Comparison of ENCODE assay signal across 19 cellular contexts in genomic region chr10:12187321-12187905, GRCh38. TPM values are rescaled to one million over a fixed set of nuclear protein-coding genes. Genes with fewer than 3 reads are reported as not detected.
DNase-seq lines count a peak whose midpoint lies in the region; ATAC-seq and FAIRE-seq lines count a peak whose summit lies in the region.
"Had no signal": no experiment of that assay in that cellular context is flagged by ENCODE, and none has a peak within 500 bp of the region (broad histone marks: within the 10 kb centered on the region; RNA-seq: fewer than 3 reads in every experiment).

No MANE protein-coding gene starts in this region.

- peaks cover 51% of the 10 kb centered on the region for H3K4me1 Mint-ChIP-seq in activated T-cell treated with anti-CD3 and anti-CD28 coated beads, Interleukin-2, amount 50 U/mL, for 24 hours (ENCODE audit: low read depth)
- H3K4me1 Mint-ChIP-seq in T-helper 17 cell, result peaks cover 32% of the 10 kb centered on the region
- H3K4me1 Mint-ChIP-seq in activated naive CD8-positive, alpha-beta T cell treated with anti-CD3 and anti-CD28 coated beads, Interleukin-2, amount 10 ng/mL, durations not matched to agents 7 days and 5 days, result peaks cover 28% of the 10 kb centered on the region
- peaks cover 8% of the 10 kb centered on the region for H3K4me1 Mint-ChIP-seq in memory B cell

- no peak for ATAC-seq in T-helper 17 cell
- no peak for ATAC-seq in activated naive CD8-positive, alpha-beta T cell treated with anti-CD3 and anti-CD28 coated beads, Interleukin-2, amount 10 ng/mL, durations not matched to agents 7 days and 5 days (ENCODE audit: low read depth)
- ATAC-seq in memory B cell (ENCODE audit: low read depth), result no peak
- no peak for ATAC-seq in HG02938 (IDR thresholded peaks at IDR 0.05; ENCODE audit: unreplicated experiment)
- ATAC-seq: GM23338 had no signal

- peak overlapping the region; percentile 89 for H3K27ac Mint-ChIP-seq in activated T-cell treated with anti-CD3 and anti-CD28 coated beads, Interleukin-2, amount 50 U/mL, for 24 hours
- H3K27ac Mint-ChIP-seq in T-helper 17 cell (peak overlapping the region; percentile 83), memory B cell (peak overlapping the region; percentile 56)
- peak overlapping the region; percentile 60 for H3K27ac Mint-ChIP-seq in activated naive CD8-positive, alpha-beta T cell treated with anti-CD3 and anti-CD28 coated beads, Interleukin-2, amount 10 ng/mL, durations not matched to agents 7 days and 5 days
- H3K27ac Mint-ChIP-seq: CD4-positive, alpha-beta T cell had no signal

- H3K36me3 Mint-ChIP-seq in activated T-cell treated with anti-CD3 and anti-CD28 coated beads, Interleukin-2, amount 50 U/mL, for 24 hours (ENCODE audit: low read depth), result peaks cover 85% of the 10 kb centered on the region
- H3K36me3 Mint-ChIP-seq in T-helper 17 cell (ENCODE audit: low read depth) (peaks cover 12% of the 10 kb centered on the region), memory B cell (peaks cover 21% of the 10 kb centered on the region)
- peaks cover 25% of the 10 kb centered on the region for H3K36me3 Mint-ChIP-seq in activated naive CD8-positive, alpha-beta T cell treated with anti-CD3 and anti-CD28 coated beads, Interleukin-2, amount 10 ng/mL, durations not matched to agents 7 days and 5 days

- no peaks in the 10 kb centered on the region for H3K9me3 ChIP-seq in T-helper 17 cell (ENCODE audit: control insufficient read depth, low read length, poor library complexity, severe bottlenecking)
- H3K9me3 ChIP-seq: Peyer's patch had no signal

- H3K27me3 Mint-ChIP-seq in activated T-cell treated with anti-CD3 and anti-CD28 coated beads, Interleukin-2, amount 50 U/mL, for 24 hours, result no peaks in the 10 kb centered on the region
- no peaks in the 10 kb centered on the region for H3K27me3 Mint-ChIP-seq in T-helper 17 cell
- H3K27me3 Mint-ChIP-seq in activated naive CD8-positive, alpha-beta T cell treated with anti-CD3 and anti-CD28 coated beads, Interleukin-2, amount 10 ng/mL, durations not matched to agents 7 days and 5 days, result no peaks in the 10 kb centered on the region
- no peaks in the 10 kb centered on the region for H3K27me3 Mint-ChIP-seq in memory B cell
- H3K27me3 Mint-ChIP-seq: CD4-positive, alpha-beta T cell had no signal

- no peak overlapping the region for H3K4me3 Mint-ChIP-seq in activated T-cell treated with anti-CD3 and anti-CD28 coated beads, Interleukin-2, amount 50 U/mL, for 24 hours
- H3K4me3 Mint-ChIP-seq in T-helper 17 cell (no peak overlapping the region), memory B cell (no peak overlapping the region)
- no peak overlapping the region for H3K4me3 Mint-ChIP-seq in activated naive CD8-positive, alpha-beta T cell treated with anti-CD3 and anti-CD28 coated beads, Interleukin-2, amount 10 ng/mL, durations not matched to agents 7 days and 5 days
- H3K4me3 Mint-ChIP-seq: CD4-positive, alpha-beta T cell; GM23338 had no signal

- no peak for DNase-seq in activated T-cell treated with anti-CD3 and anti-CD28 coated beads, Interleukin-2, amount 50 U/mL, for 24 hours
- DNase-seq in activated T-cell treated with anti-CD3 and anti-CD28 coated beads for 4 hours (no peak), T-helper 17 cell (no peak), memory B cell (ENCODE audit: low spot score in 2 of 2) (no peak), RCC 7860 (ENCODE audit: low spot score) (no peak), KG1 (lab: John Stamatoyannopoulos, UW) (no peak)
- no peak for DNase-seq in activated naive CD8-positive, alpha-beta T cell treated with anti-CD3 and anti-CD28 coated beads, Interleukin-2, amount 10 ng/mL, durations not matched to agents 7 days and 5 days
- DNase-seq: AML-193; CD4-positive, alpha-beta T cell; DMS79 treated with DMSO at 0.1 percent for 48 hours; NCI-H1436; NCI-H2081; NCI-H510A treated with DMSO at 0.1 percent for 48 hours; Peyer's patch had no signal

- no peak for FAIRE-seq in RCC 7860 (lab: Jason Lieb, UNC)
- FAIRE-seq: D721Med, G401.6, GM12891 had no signal

- POLR2A ChIA-PET in activated naive CD8-positive, alpha-beta T cell treated with anti-CD3 and anti-CD28 coated beads, Interleukin-2, amount 10 ng/mL, durations not matched to agents 7 days and 5 days (lab: Charles Lee), result no interaction called here

- H3K9me3 Mint-ChIP-seq in activated T-cell treated with anti-CD3 and anti-CD28 coated beads, Interleukin-2, amount 50 U/mL, for 24 hours, result no peaks in the 10 kb centered on the region
- H3K9me3 Mint-ChIP-seq in activated naive CD8-positive, alpha-beta T cell treated with anti-CD3 and anti-CD28 coated beads, Interleukin-2, amount 10 ng/mL, durations not matched to agents 7 days and 5 days, result no peaks in the 10 kb centered on the region
- H3K9me3 Mint-ChIP-seq in memory B cell, result no peaks in the 10 kb centered on the region
- H3K9me3 Mint-ChIP-seq: CD4-positive, alpha-beta T cell had no signal

RNA-seq across cellular contexts. Expression of gene NUDT5, which starts 8.3 kb away (rescaled TPM):
- total RNA-seq in T-helper 17 cell, result 10 to 100 TPM; 27.8 to 33.5 TPM
- 10 to 100 TPM; 71.4 to 74.8 TPM for total RNA-seq in activated naive CD8-positive, alpha-beta T cell treated with anti-CD3 and anti-CD28 coated beads, Interleukin-2, amount 10 ng/mL, durations not matched to agents 7 days and 5 days

RNA-seq across cellular contexts. Expression of gene CDC123, which starts 8.6 kb away (rescaled TPM):
- 10 to 100 TPM; 35.9 to 52.8 TPM for total RNA-seq in T-helper 17 cell
- 10 to 100 TPM; 56.7 to 69.2 TPM for total RNA-seq in activated naive CD8-positive, alpha-beta T cell treated with anti-CD3 and anti-CD28 coated beads, Interleukin-2, amount 10 ng/mL, durations not matched to agents 7 days and 5 days

RNA-seq across cellular contexts. Expression of gene SEC61A2, which starts 57.9 kb away (rescaled TPM):
- total RNA-seq in T-helper 17 cell, result 10 to 100 TPM; 17.2 to 18.9 TPM
- 10 to 100 TPM; 13.2 to 14.5 TPM for total RNA-seq in activated naive CD8-positive, alpha-beta T cell treated with anti-CD3 and anti-CD28 coated beads, Interleukin-2, amount 10 ng/mL, durations not matched to agents 7 days and 5 days
